In the genomic region with DNA sequence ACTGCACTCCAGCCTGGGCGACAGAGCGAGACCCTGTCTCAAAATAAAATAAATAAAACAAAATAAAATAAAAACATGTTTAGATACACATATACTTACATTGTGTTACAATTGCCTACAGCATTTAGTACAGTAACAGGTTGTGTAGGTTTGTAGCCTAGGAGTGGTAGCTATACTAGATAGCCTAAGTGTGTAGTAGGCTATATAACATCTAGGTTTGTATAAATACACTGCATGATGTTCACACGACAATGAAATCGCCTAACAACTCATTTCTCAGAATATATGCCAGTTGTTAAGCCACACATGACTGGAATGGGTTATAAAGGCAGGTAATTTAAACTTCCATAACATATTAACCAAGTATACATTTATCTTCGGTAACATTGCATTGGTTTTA, we compare ENCODE assay signal across 20 cellular contexts.
DNase-seq lines count a peak whose midpoint lies in the region; ATAC-seq and TF ChIP-seq lines count a peak whose summit lies in the region.
"Had no signal": no experiment of that assay in that cellular context is flagged by ENCODE, and none has a peak within 500 bp of the region (broad histone marks: within the 10 kb centered on the region; RNA-seq: fewer than 3 reads in every experiment).

No MANE protein-coding gene starts in this region.

- POLR2A ChIA-PET in RWPE1 (lab: Yijun Ruan, JAX; ENCODE audit: low non-redundant PET) = no interaction called here

- no peak for TF ChIP-seq POLR2A in stomach (IDR thresholded peaks at IDR 0.05)

- peaks cover 0 to 8% (median 0%) of the 10 kb centered on the region in 11 experiments; a peak in 2 of 22 replicates for H3K36me3 ChIP-seq in BLaER1 treated with 17β-estradiol and CSF1 and Interleukin-3, amounts not matched to agents 10 nM and 100 nM
- no peaks in the 10 kb centered on the region for H3K36me3 ChIP-seq in mucosa of descending colon (ENCODE audit: low read depth)
- H3K36me3 ChIP-seq in stomach = no peaks in the 10 kb centered on the region

- ATAC-seq in mucosa of descending colon = peak; percentile 82
- no peak for ATAC-seq in omental fat pad (ENCODE audit: low FRiP score)
- no peak for ATAC-seq in HG02678 (IDR thresholded peaks at IDR 0.05; ENCODE audit: unreplicated experiment)
- ATAC-seq: CD8-positive, alpha-beta T cell; GM12878; PC-3 had no signal

- H3K9me3 ChIP-seq in BLaER1 treated with 17β-estradiol and CSF1 and Interleukin-3, amounts not matched to agents 10 nM and 100 nM (replicated peaks in 1 of 11) = no peaks in the 10 kb centered on the region
- H3K9me3 ChIP-seq in mucosa of descending colon = no peaks in the 10 kb centered on the region
- no peaks in the 10 kb centered on the region for H3K9me3 ChIP-seq in stomach
- H3K9me3 ChIP-seq: Caco-2 had no signal

- peak overlapping the region in 1 of 11 experiments; percentile 1; a peak in 1 of 22 replicates for H3K9ac ChIP-seq in BLaER1 treated with 17β-estradiol and CSF1 and Interleukin-3, amounts not matched to agents 10 nM and 100 nM

- CTCF ChIA-PET in RWPE1 (lab: Yijun Ruan, JAX) = no interaction called here

- peak overlapping the region in 4 of 11 experiments; percentile 21 to 68 (median 52); a peak in 7 of 22 replicates for H3K4me2 ChIP-seq in BLaER1 treated with 17β-estradiol and CSF1 and Interleukin-3, amounts not matched to agents 10 nM and 100 nM

- no peak overlapping the region for H3K4me3 ChIP-seq in BLaER1 treated with 17β-estradiol and CSF1 and Interleukin-3, amounts not matched to agents 10 nM and 100 nM
- H3K4me3 ChIP-seq in mucosa of descending colon = no peak overlapping the region
- no peak overlapping the region for H3K4me3 ChIP-seq in stomach
- H3K4me3 ChIP-seq: GM12878 had no signal

- DNase-seq in RWPE1 (ENCODE audit: low spot score) = no peak
- no peak for DNase-seq in mucosa of descending colon
- DNase-seq in stomach = no peak
- DNase-seq in omental fat pad (ENCODE audit: low spot score) = no peak
- DNase-seq in posterior cingulate gyrus = no peak
- DNase-seq: Caco-2; CD8-positive, alpha-beta T cell; GDM1; HCEC 1CT; NCI-H2029; NCI-H446; NCI-H526; NCI-H82; NK-92 treated with Interleukin-12 subunit alpha and Interleukin-12 subunit beta, amount 100 ng/mL, for 24 hours; PC-3; RPMI8226; SHP77 had no signal

- peak overlapping the region in 8 of 11 experiments; percentile 19 to 98 (median 92); a peak in 16 of 22 replicates for H3K27ac ChIP-seq in BLaER1 treated with 17β-estradiol and CSF1 and Interleukin-3, amounts not matched to agents 10 nM and 100 nM
- peak overlapping the region; percentile 60 for H3K27ac ChIP-seq in RWPE1
- peak overlapping the region in 3 of 5 donors; percentile 8 to 74 (median 74) for H3K27ac ChIP-seq in stomach

- no peaks in the 10 kb centered on the region for H3K27me3 ChIP-seq in BLaER1 treated with 17β-estradiol and CSF1 and Interleukin-3, amounts not matched to agents 10 nM and 100 nM
- H3K27me3 ChIP-seq in stomach = no peaks in the 10 kb centered on the region

- no peak for TF ChIP-seq EP300 in stomach (IDR thresholded peaks at IDR 0.05)

- TF ChIP-seq CTCF in RWPE1 (conservative IDR thresholded peaks at IDR 0.05; ENCODE audit: low read depth) (no peak), mucosa of descending colon (IDR thresholded peaks at IDR 0.05) (no peak), stomach (IDR thresholded peaks at IDR 0.05) (no peak), omental fat pad (IDR thresholded peaks at IDR 0.05) (no peak)

- H4K20me1 ChIP-seq in BLaER1 treated with 17β-estradiol and CSF1 and Interleukin-3, amounts not matched to agents 10 nM and 100 nM = no peaks in the 10 kb centered on the region

- H3K4me1 ChIP-seq in BLaER1 treated with 17β-estradiol and CSF1 and Interleukin-3, amounts not matched to agents 10 nM and 100 nM = peaks cover 0 to 94% (median 51%) of the 10 kb centered on the region in 10 experiments; a peak in 16 of 20 replicates
- H3K4me1 ChIP-seq in mucosa of descending colon (ENCODE audit: low read depth) (no peaks in the 10 kb centered on the region), stomach (peaks cover 0 to 52% (median 9%) of the 10 kb centered on the region in 4 donors)

- intact Hi-C loops in mucosa of descending colon (cut with DNase I, micrococcal nuclease) (no loop called here), stomach (cut with DNase I; ENCODE audit: low total_unique reads) (no loop called here), posterior cingulate gyrus (cut with DNase I) (no loop called here)

- 94 to 99% (median 97%) methylated on average over 5 of the region's 5 CpGs for WGBS in stomach, 5 donors
